ENCODE assay signal across 1 cellular context in genomic region chr5:138722518-138722917, GRCh38.
A peak's percentile ranks its signal among the peaks of the same experiment; 100 is the strongest.
TF ChIP-seq lines count a peak whose summit lies in the region.

No MANE protein-coding gene starts in this region.

TF ChIP-seq in H1, 55 proteins besides CTCF, POLR2A, EP300 and RAD21:
- no peak for TF ChIP-seq CBX5 (IDR thresholded peaks at IDR 0.05; ENCODE audit: low read depth, low read length)
- TF ChIP-seq TCF12 (IDR thresholded peaks at IDR 0.05; ENCODE audit: low read depth, low read length): peak; percentile 86; the same call in 1 of the 2 replicates
- TF ChIP-seq KDM4A (IDR thresholded peaks at IDR 0.05; ENCODE audit: low read depth, low read length, severe bottlenecking): no peak
